ENCODE assay signal across 15 cellular contexts in genomic region chr22:48929276-48929790, GRCh38.
"Had no signal": no experiment of that assay in that cellular context is flagged by ENCODE, and none has a peak within 500 bp of the region (broad histone marks: within the 10 kb centered on the region; RNA-seq: fewer than 3 reads in every experiment).

No MANE protein-coding gene starts in this region.

- ATAC-seq: effector memory CD8-positive, alpha-beta T cell; gastroesophageal sphincter; left ventricle myocardium superior; natural killer cell treated with Interleukin-12 subunit alpha and Interleukin-12 subunit beta and Interleukin-15 and Interleukin-18, amount 100 ng/mL, for 72 hours had no signal

- H3K9me3 ChIP-seq: adrenal gland, gastroesophageal sphincter had no signal

- H3K27me3 ChIP-seq: adrenal gland had no signal

- H3K4me1 ChIP-seq: adrenal gland, gastroesophageal sphincter, stomach had no signal

- DNase-seq: activated CD4-positive, alpha-beta T cell treated with anti-CD3 and anti-CD28 coated beads, Interleukin-2, amount 50 U/mL, for 48 hours; activated CD4-positive, CD25-positive, alpha-beta regulatory T cell treated with anti-CD3 and anti-CD28 coated beads, Interleukin-2, amount 50 U/mL, for 72 hours; activated naive CD4-positive, alpha-beta T cell treated with anti-CD3 and anti-CD28 coated beads, Interleukin-2, amount 50 U/mL, for 16 hours; central memory CD4-positive, alpha-beta T cell; effector memory CD8-positive, alpha-beta T cell; left ventricle myocardium superior; mesenchymal stem cell; occipital lobe; stomach; T-helper 9 cell had no signal

- H3K4me3 ChIP-seq: adrenal gland, gastroesophageal sphincter, skin epidermis, stomach had no signal

- H3K27ac ChIP-seq: adrenal gland, epithelial cell of prostate, gastroesophageal sphincter, skin epidermis, stomach had no signal

- H3K36me3 ChIP-seq: adrenal gland, gastroesophageal sphincter, stomach had no signal
